In the genomic region with DNA sequence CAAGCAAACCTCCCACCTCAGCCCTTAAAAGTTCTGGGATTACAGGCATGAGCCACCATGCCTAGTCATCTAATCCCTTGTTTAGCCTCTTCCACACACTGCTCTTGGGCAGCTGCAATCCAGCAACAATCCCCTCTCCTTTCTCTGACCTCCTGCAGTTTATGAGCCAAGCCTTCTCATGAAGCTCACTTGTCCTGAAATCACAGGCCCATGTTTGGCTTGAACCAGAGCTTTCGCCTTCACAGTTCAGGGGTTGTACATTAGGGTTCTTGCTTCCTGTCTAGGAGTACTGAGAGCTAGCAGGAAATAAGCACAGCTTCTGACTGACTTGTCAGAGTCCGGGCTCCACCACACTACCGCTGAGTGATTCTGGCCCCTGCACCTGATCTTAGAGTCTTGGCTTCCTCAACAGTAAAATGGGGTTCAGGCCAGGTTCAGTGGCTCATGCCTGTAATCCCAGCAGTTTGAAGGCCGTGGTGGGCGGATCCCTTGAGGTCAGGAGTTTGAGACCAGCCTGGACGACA, we compare ENCODE assay signal across 9 cellular contexts. TPM values are rescaled to one million over a fixed set of nuclear protein-coding genes. Genes with fewer than 3 reads are reported as not detected.
DNase-seq lines count a peak whose midpoint lies in the region; ATAC-seq and TF ChIP-seq lines count a peak whose summit lies in the region.
"Had no signal": no experiment of that assay in that cellular context is flagged by ENCODE, and none has a peak within 500 bp of the region (broad histone marks: within the 10 kb centered on the region; RNA-seq: fewer than 3 reads in every experiment).

No MANE protein-coding gene starts in this region.

- no peaks in the 10 kb centered on the region for H4K20me1 ChIP-seq in BLaER1

- H3K4me1 Mint-ChIP-seq in chondrocyte (ENCODE audit: low read depth): no peaks in the 10 kb centered on the region

- no peaks in the 10 kb centered on the region for H3K27me3 ChIP-seq in BLaER1

- H3K27ac ChIP-seq in BLaER1: peak overlapping the region; percentile 73
- H3K27ac ChIP-seq: SK-N-MC had no signal

- H3K4me3 Mint-ChIP-seq in chondrocyte (ENCODE audit: unreplicated experiment): no peak overlapping the region

- peak in 1 of 2 donors; percentile 46 for DNase-seq in activated naive CD4-positive, alpha-beta T cell treated with anti-CD3 and anti-CD28 coated beads, Interleukin-2, amount 50 U/mL, for 72 hours (ENCODE audit: low spot score in 2 of 2)
- DNase-seq in NCI-H187 treated with DMSO at 0.1 percent for 48 hours (lab: John Stamatoyannopoulos, UW) (no peak), NCI-H2107 (lab: John Stamatoyannopoulos, UW) (no peak), chondrocyte (ENCODE audit: low spot score) (no peak), NCI-H1436 treated with DMSO at 0.1 percent for 48 hours (lab: John Stamatoyannopoulos, UW) (no peak)

- H3K9ac ChIP-seq in BLaER1: peak overlapping the region; percentile 66; the same call in 1 of the 2 replicates

- peak overlapping the region; percentile 82 to 89 for H3K27ac Mint-ChIP-seq in activated naive CD4-positive, alpha-beta T cell treated with anti-CD3 and anti-CD28 coated beads, Interleukin-2, amount 50 U/mL, for 72 hours
- H3K27ac Mint-ChIP-seq in chondrocyte (ENCODE audit: unreplicated experiment): no peak overlapping the region

- H3K9me3 Mint-ChIP-seq in activated naive CD4-positive, alpha-beta T cell treated with anti-CD3 and anti-CD28 coated beads, Interleukin-2, amount 50 U/mL, for 72 hours: no peaks in the 10 kb centered on the region
- no peaks in the 10 kb centered on the region for H3K9me3 Mint-ChIP-seq in chondrocyte (ENCODE audit: low read depth)

- H3K9me3 ChIP-seq in BLaER1: no peaks in the 10 kb centered on the region

- no peaks in the 10 kb centered on the region for H3K36me3 ChIP-seq in BLaER1

- no peaks in the 10 kb centered on the region for H3K27me3 Mint-ChIP-seq in chondrocyte (ENCODE audit: low read depth)

- no peak for TF ChIP-seq CTCF in chondrocyte (IDR thresholded peaks at IDR 0.05)

- H3K4me1 ChIP-seq in BLaER1: peaks cover 16% of the 10 kb centered on the region

- H3K36me3 Mint-ChIP-seq in activated naive CD4-positive, alpha-beta T cell treated with anti-CD3 and anti-CD28 coated beads, Interleukin-2, amount 50 U/mL, for 72 hours: no peaks in the 10 kb centered on the region
- H3K36me3 Mint-ChIP-seq in chondrocyte (ENCODE audit: low read depth): no peaks in the 10 kb centered on the region

- peak overlapping the region; percentile 62 for H3K4me2 ChIP-seq in BLaER1

- no peak overlapping the region for H3K4me3 ChIP-seq in BLaER1
- H3K4me3 ChIP-seq: SK-N-MC had no signal

- peak; percentile 99 for ATAC-seq in GM19438 (IDR thresholded peaks at IDR 0.05; ENCODE audit: low read depth, unreplicated experiment)
- ATAC-seq in HG03442 (IDR thresholded peaks at IDR 0.05; ENCODE audit: unreplicated experiment): peak; percentile 86
- peak; percentile 82 to 92 for ATAC-seq in activated naive CD4-positive, alpha-beta T cell treated with anti-CD3 and anti-CD28 coated beads, Interleukin-2, amount 50 U/mL, for 72 hours

RNA-seq across cellular contexts. Expression of gene ERAL1, which starts 16.3 kb away (rescaled TPM):
- 10 to 100 TPM; 33.9 to 74.1 TPM for total RNA-seq in activated naive CD4-positive, alpha-beta T cell treated with anti-CD3 and anti-CD28 coated beads, Interleukin-2, amount 50 U/mL, for 72 hours
- 31.2 to 40.5 TPM (median 31.8 TPM) in 3 replicates for total RNA-seq in chondrocyte

RNA-seq across cellular contexts. Expression of gene FLOT2, which starts 26.4 kb away (rescaled TPM):
- 100 to 1,000 TPM in 1 of 2 donors, 10 to 100 TPM in 1; 44.9 to 102 TPM for total RNA-seq in activated naive CD4-positive, alpha-beta T cell treated with anti-CD3 and anti-CD28 coated beads, Interleukin-2, amount 50 U/mL, for 72 hours
- total RNA-seq in chondrocyte: 46.6 to 74.1 TPM (median 65.8 TPM) in 3 replicates

RNA-seq across cellular contexts. Expression of gene FAM222B, which starts 28.5 kb away (rescaled TPM):
- 10 to 100 TPM; 15.1 to 24.9 TPM for total RNA-seq in activated naive CD4-positive, alpha-beta T cell treated with anti-CD3 and anti-CD28 coated beads, Interleukin-2, amount 50 U/mL, for 72 hours
- total RNA-seq in chondrocyte: 18.5 to 22.7 TPM (median 21.0 TPM) in 3 replicates

RNA-seq across cellular contexts. Expression of gene DHRS13, which starts 31.8 kb away (rescaled TPM):
- 10 to 100 TPM; 33.8 to 36.5 TPM for total RNA-seq in activated naive CD4-positive, alpha-beta T cell treated with anti-CD3 and anti-CD28 coated beads, Interleukin-2, amount 50 U/mL, for 72 hours
- total RNA-seq in chondrocyte: 4.4 to 6.0 TPM (median 5.8 TPM) in 3 replicates
